10 cellular contexts compared by ENCODE assay signal in the genomic region with DNA sequence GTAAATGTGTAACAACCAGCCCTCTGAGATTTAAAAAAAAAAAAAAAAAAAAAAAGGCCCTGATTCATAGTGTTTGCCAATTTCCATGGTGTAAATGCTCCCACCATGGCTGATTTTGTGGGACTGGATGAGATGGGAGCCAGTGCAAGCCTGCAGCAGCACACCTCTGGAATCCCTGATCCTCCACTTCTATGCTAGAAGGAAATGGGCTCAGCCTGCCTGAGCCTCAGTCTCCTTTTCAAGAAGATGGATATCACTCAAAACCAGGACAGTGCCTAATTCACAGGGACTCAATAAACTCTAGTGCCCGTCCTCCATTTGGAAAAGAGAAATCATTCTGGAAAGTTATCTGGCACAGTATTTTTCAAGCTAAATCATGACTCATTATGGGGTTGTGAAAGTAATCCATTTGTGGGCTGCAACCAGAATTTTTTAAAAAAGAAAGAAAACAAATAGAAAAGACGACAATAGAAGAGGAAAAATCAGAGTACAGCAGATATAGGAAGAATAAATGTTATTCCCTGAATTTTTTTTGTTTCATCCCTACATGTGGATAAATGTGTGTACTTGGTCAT. TPM values are rescaled to one million over a fixed set of nuclear protein-coding genes. Genes with fewer than 3 reads are reported as not detected.
A peak's percentile ranks its signal among the peaks of the same experiment; 100 is the strongest.
DNase-seq lines count a peak whose midpoint lies in the region; ATAC-seq, FAIRE-seq and TF ChIP-seq lines count a peak whose summit lies in the region.
"Had no signal": no experiment of that assay in that cellular context is flagged by ENCODE, and none has a peak within 500 bp of the region (broad histone marks: within the 10 kb centered on the region; RNA-seq: fewer than 3 reads in every experiment).

No MANE protein-coding gene starts in this region.

- no peak overlapping the region for H3K9ac ChIP-seq in OCI-LY3 (ENCODE audit: low read length)

- H3K4me3 Mint-ChIP-seq in CD8-positive, alpha-beta T cell, result peak overlapping the region; percentile 82
- peak overlapping the region; percentile 48 for H3K4me3 Mint-ChIP-seq in osteocyte (ENCODE audit: unreplicated experiment)

- H3K27me3 ChIP-seq in CD8-positive, alpha-beta T cell (ENCODE audit: insufficient read depth, low read length), result no peaks in the 10 kb centered on the region
- peaks cover 50% of the 10 kb centered on the region for H3K27me3 ChIP-seq in OCI-LY3 (ENCODE audit: low read depth, low read length)
- H3K27me3 ChIP-seq: MG63 had no signal

- peaks cover 85% of the 10 kb centered on the region for H3K4me1 Mint-ChIP-seq in CD8-positive, alpha-beta T cell (ENCODE audit: low read depth)
- peaks cover 21% of the 10 kb centered on the region for H3K4me1 Mint-ChIP-seq in osteocyte (ENCODE audit: unreplicated experiment)

- no peak for DNase-seq in CD8-positive, alpha-beta T cell
- peak; percentile 39 for DNase-seq in choroid plexus epithelial cell (ENCODE audit: low read depth)
- DNase-seq in osteocyte (ENCODE audit: extremely low spot score, unreplicated experiment), result no peak
- no peak for DNase-seq in midbrain (lab: John Stamatoyannopoulos, UW)
- DNase-seq in NOMO-1 (lab: John Stamatoyannopoulos, UW; ENCODE audit: unreplicated experiment in 2 of 2), result no peak
- DNase-seq in D721Med (ENCODE audit: insufficient read length, low spot score), result no peak
- no peak for DNase-seq in caudate nucleus (lab: John Stamatoyannopoulos, UW)

- POLR2A ChIA-PET in CD8-positive, alpha-beta T cell (lab: Charles Lee), result interaction anchor here (0.7 to 5.0 kb wide), 14 partner anchors 8 to 120 kb away, joined by 3 to 63 read pairs (median 6); partner anchors contain the start of gene LBH

- CTCF ChIA-PET in CD8-positive, alpha-beta T cell (lab: Charles Lee), result interaction anchor here (0.7 to 4.4 kb wide), 12 partner anchors 11 to 238 kb away, joined by 3 to 30 read pairs (median 5); no protein-coding TSS in a partner anchor

- H2AFZ ChIP-seq in OCI-LY3 (ENCODE audit: low read depth, low read length), result peak overlapping the region; percentile 52; the same call in 1 of the 2 replicates

- peaks cover 75% of the 10 kb centered on the region for H3K4me1 ChIP-seq in CD8-positive, alpha-beta T cell (ENCODE audit: insufficient read depth, low read length)
- peaks cover 17% of the 10 kb centered on the region for H3K4me1 ChIP-seq in OCI-LY3 (ENCODE audit: low read length)

- intact Hi-C loops in CD8-positive, alpha-beta T cell (cut with DNase I, micrococcal nuclease), result loop anchor here (1.0 to 5.0 kb wide), 7 partner anchors 11 to 157 kb away; partner anchors contain the start of gene LBH (in 2 of the 2)

- no peak for FAIRE-seq in D721Med (lab: Jason Lieb, UNC)

- H3K4me2 ChIP-seq in OCI-LY3 (ENCODE audit: low read length), result no peak overlapping the region

- no peaks in the 10 kb centered on the region for H3K79me2 ChIP-seq in OCI-LY3 (ENCODE audit: low read length)

- H3K9me3 ChIP-seq in CD8-positive, alpha-beta T cell (ENCODE audit: low read length), result no peaks in the 10 kb centered on the region
- H3K9me3 ChIP-seq in OCI-LY3 (ENCODE audit: insufficient read depth, low read length), result peaks cover 15% of the 10 kb centered on the region
- H3K9me3 ChIP-seq: mucosa of descending colon had no signal

- H3K27ac ChIP-seq in CD8-positive, alpha-beta T cell (ENCODE audit: low read depth, low read length), result peak overlapping the region; percentile 72
- no peak overlapping the region for H3K27ac ChIP-seq in OCI-LY3 (ENCODE audit: low read length)
- no peak overlapping the region for H3K27ac ChIP-seq in caudate nucleus (ENCODE audit: low read depth, low read length)

- H3K27me3 Mint-ChIP-seq in CD8-positive, alpha-beta T cell (ENCODE audit: low read depth), result no peaks in the 10 kb centered on the region
- H3K27me3 Mint-ChIP-seq in osteocyte (ENCODE audit: unreplicated experiment), result no peaks in the 10 kb centered on the region

- no peaks in the 10 kb centered on the region for H4K20me1 ChIP-seq in OCI-LY3 (ENCODE audit: insufficient read depth, low read length)

- peaks cover 4% of the 10 kb centered on the region for H3K9me3 Mint-ChIP-seq in CD8-positive, alpha-beta T cell
- peaks cover 6% of the 10 kb centered on the region for H3K9me3 Mint-ChIP-seq in osteocyte (ENCODE audit: unreplicated experiment)

- H3K36me3 Mint-ChIP-seq in CD8-positive, alpha-beta T cell, result peaks cover 17% of the 10 kb centered on the region
- peaks cover 4% of the 10 kb centered on the region for H3K36me3 Mint-ChIP-seq in osteocyte (ENCODE audit: unreplicated experiment)

- ATAC-seq in CD8-positive, alpha-beta T cell, result no peak

- H3K36me3 ChIP-seq in CD8-positive, alpha-beta T cell (ENCODE audit: insufficient read depth, low read length), result no peaks in the 10 kb centered on the region
- no peaks in the 10 kb centered on the region for H3K36me3 ChIP-seq in OCI-LY3 (replicated peaks; ENCODE audit: low read depth, low read length)
- H3K36me3 ChIP-seq: MG63 had no signal

- H3K27ac Mint-ChIP-seq in CD8-positive, alpha-beta T cell, result peak overlapping the region; percentile 98
- H3K27ac Mint-ChIP-seq in osteocyte (ENCODE audit: unreplicated experiment), result peak overlapping the region; percentile 88

- no peak for TF ChIP-seq CTCF in CD8-positive, alpha-beta T cell (IDR thresholded peaks at IDR 0.05)
- TF ChIP-seq CTCF in OCI-LY3 (IDR thresholded peaks at IDR 0.05; ENCODE audit: low read depth, low read length), result no peak
- no peak for TF ChIP-seq CTCF in choroid plexus epithelial cell (conservative IDR thresholded peaks at IDR 0.05; ENCODE audit: low read depth, low read length)
- TF ChIP-seq CTCF in osteocyte (IDR thresholded peaks at IDR 0.05), result no peak
- TF ChIP-seq CTCF in D721Med (IDR thresholded peaks at IDR 0.05; ENCODE audit: insufficient read depth, missing control alignments), result no peak

- peak overlapping the region; percentile 31 for H3K4me3 ChIP-seq in CD8-positive, alpha-beta T cell (ENCODE audit: low read depth, low read length)
- H3K4me3 ChIP-seq in OCI-LY3 (ENCODE audit: low read length), result no peak overlapping the region
- no peak overlapping the region for H3K4me3 ChIP-seq in choroid plexus epithelial cell (ENCODE audit: low read depth, low read length)
- H3K4me3 ChIP-seq: MG63, mucosa of descending colon had no signal

RNA-seq across cellular contexts. Expression of gene LBH, which starts 34.2 kb away (rescaled TPM):
- total RNA-seq in CD8-positive, alpha-beta T cell, result 100 to 1,000 TPM; 127 to 133 TPM
- 65.0 and 74.7 TPM in 2 replicates for total RNA-seq in osteocyte
